28 cellular contexts compared by ENCODE assay signal in the genomic region with DNA sequence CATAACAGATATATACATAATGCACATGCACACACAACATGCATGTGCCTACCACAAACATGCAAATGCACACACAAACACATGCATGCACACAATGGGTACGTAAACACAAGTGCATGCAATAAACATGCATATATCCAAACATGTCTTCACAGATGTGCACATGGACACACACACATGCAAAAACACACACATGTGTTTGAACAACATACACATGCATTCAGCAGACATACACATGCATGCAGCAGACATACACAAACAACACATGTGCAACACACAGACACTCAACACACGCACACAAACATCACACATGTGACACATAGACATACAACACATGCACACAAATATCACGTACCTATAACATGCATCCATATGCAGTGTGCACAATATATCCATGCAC.
"Had no signal": no experiment of that assay in that cellular context is flagged by ENCODE, and none has a peak within 500 bp of the region (broad histone marks: within the 10 kb centered on the region; RNA-seq: fewer than 3 reads in every experiment).

No MANE protein-coding gene starts in this region.

- H3K4me3 Mint-ChIP-seq: activated CD4-positive, alpha-beta memory T cell treated with anti-CD3 and anti-CD28 coated beads for 36 hours; activated CD8-positive, alpha-beta memory T cell treated with anti-CD3 and anti-CD28 coated beads, Interleukin-2, amount 10 ng/mL, durations not matched to agents 7 days and 5 days; activated CD8-positive, alpha-beta T cell treated with anti-CD3 and anti-CD28 coated beads, Interleukin-2, amount 10 ng/mL, durations not matched to agents 7 days and 5 days; activated naive CD4-positive, alpha-beta T cell treated with anti-CD3 and anti-CD28 coated beads for 36 hours; activated naive CD4-positive, alpha-beta T cell treated with anti-CD3 and anti-CD28 coated beads, Interleukin-2, amount 50 U/mL, for 24 hours; activated naive CD8-positive, alpha-beta T cell treated with anti-CD3 and anti-CD28 coated beads for 36 hours; activated naive CD8-positive, alpha-beta T cell treated with anti-CD3 and anti-CD28 coated beads, Interleukin-2, amount 50 U/mL, for 24 hours; activated T-helper 1 cell treated with anti-CD3 and anti-CD28 coated beads, Interleukin-12 subunit alpha, Interleukin-12 subunit beta, Interleukin-2, Interleukin-4 antibody, amounts not matched to agents 30 ng/mL and 10 ng/mL and 1 ng/mL, durations not matched to agents 14 hours and 24 hours and 36 hours had no signal

- ATAC-seq: activated CD8-positive, alpha-beta memory T cell treated with anti-CD3 and anti-CD28 coated beads, Interleukin-2, amount 10 ng/mL, durations not matched to agents 7 days and 5 days; activated CD8-positive, alpha-beta T cell treated with anti-CD3 and anti-CD28 coated beads, Interleukin-2, amount 10 ng/mL, durations not matched to agents 7 days and 5 days; activated naive CD8-positive, alpha-beta T cell treated with anti-CD3 and anti-CD28 coated beads, Interleukin-2, amount 50 U/mL, for 24 hours; body of pancreas; esophagus mucosa had no signal

- H3K27ac Mint-ChIP-seq: activated CD4-positive, alpha-beta memory T cell treated with anti-CD3 and anti-CD28 coated beads for 36 hours; activated CD8-positive, alpha-beta memory T cell treated with anti-CD3 and anti-CD28 coated beads, Interleukin-2, amount 10 ng/mL, durations not matched to agents 7 days and 5 days; activated CD8-positive, alpha-beta T cell treated with anti-CD3 and anti-CD28 coated beads, Interleukin-2, amount 10 ng/mL, durations not matched to agents 7 days and 5 days; activated naive CD4-positive, alpha-beta T cell treated with anti-CD3 and anti-CD28 coated beads for 36 hours; activated naive CD4-positive, alpha-beta T cell treated with anti-CD3 and anti-CD28 coated beads, Interleukin-2, amount 50 U/mL, for 24 hours; activated naive CD8-positive, alpha-beta T cell treated with anti-CD3 and anti-CD28 coated beads for 36 hours; activated naive CD8-positive, alpha-beta T cell treated with anti-CD3 and anti-CD28 coated beads, Interleukin-2, amount 50 U/mL, for 24 hours; activated T-helper 1 cell treated with anti-CD3 and anti-CD28 coated beads, Interleukin-12 subunit alpha, Interleukin-12 subunit beta, Interleukin-2, Interleukin-4 antibody, amounts not matched to agents 30 ng/mL and 10 ng/mL and 1 ng/mL, durations not matched to agents 14 hours and 24 hours and 36 hours; activated T-helper 2 cell treated with anti-CD3 and anti-CD28 coated beads, Interferon-gamma antibody, Interleukin-2, Interleukin-4, amounts not matched to agents 10 μg/mL and 5 μg/mL and 100 μg/mL, durations not matched to agents 14 hours and 24 hours and 36 hours had no signal

- H3K4me3 ChIP-seq: adrenal gland, body of pancreas, cardiac muscle cell, colonic mucosa had no signal

- H3K9me3 ChIP-seq: adrenal gland, body of pancreas, colonic mucosa had no signal

- H3K27ac ChIP-seq: adrenal gland, body of pancreas, cardiac muscle cell, colonic mucosa had no signal

- DNase-seq: activated CD4-positive, alpha-beta memory T cell treated with anti-CD3 and anti-CD28 coated beads for 36 hours; activated CD4-positive, alpha-beta T cell treated with anti-CD3 and anti-CD28 coated beads for 1 hour; activated CD4-positive, alpha-beta T cell treated with anti-CD3 and anti-CD28 coated beads for 48 hours; activated CD8-positive, alpha-beta memory T cell treated with anti-CD3 and anti-CD28 coated beads, Interleukin-2, amount 10 ng/mL, durations not matched to agents 7 days and 5 days; activated CD8-positive, alpha-beta memory T cell treated with anti-CD3 and anti-CD28 coated beads, Interleukin-2, amount 50 U/mL, for 4 hours; activated CD8-positive, alpha-beta T cell treated with anti-CD3 and anti-CD28 coated beads, Interleukin-2, amount 10 ng/mL, durations not matched to agents 7 days and 5 days; activated effector memory CD4-positive, alpha-beta T cell treated with anti-CD3 and anti-CD28 coated beads, Interleukin-2, amount 50 U/mL, for 16 hours; activated naive CD4-positive, alpha-beta T cell treated with anti-CD3 and anti-CD28 coated beads for 36 hours; activated naive CD8-positive, alpha-beta T cell treated with anti-CD3 and anti-CD28 coated beads for 36 hours; activated naive CD8-positive, alpha-beta T cell treated with anti-CD3 and anti-CD28 coated beads, Interleukin-2, amount 50 U/mL, for 24 hours; activated T-cell treated with anti-CD3 and anti-CD28 coated beads, Interleukin-2, amount 50 U/mL, for 1 hour; activated T-cell treated with anti-CD3 and anti-CD28 coated beads, Interleukin-2, amount 50 U/mL, for 48 hours; adrenal gland; amygdala; aorta; body of pancreas; central memory CD4-positive, alpha-beta T cell; cerebellar nuclear complex; colonic mucosa; effector CD8-positive, alpha-beta T cell; head of caudate nucleus had no signal

- H3K36me3 Mint-ChIP-seq: activated CD4-positive, alpha-beta memory T cell treated with anti-CD3 and anti-CD28 coated beads for 36 hours; activated naive CD8-positive, alpha-beta T cell treated with anti-CD3 and anti-CD28 coated beads for 36 hours had no signal

- H3K4me1 ChIP-seq: adrenal gland, body of pancreas, colonic mucosa had no signal

- H3K27me3 Mint-ChIP-seq: activated CD8-positive, alpha-beta memory T cell treated with anti-CD3 and anti-CD28 coated beads, Interleukin-2, amount 10 ng/mL, durations not matched to agents 7 days and 5 days; activated naive CD4-positive, alpha-beta T cell treated with anti-CD3 and anti-CD28 coated beads, Interleukin-2, amount 50 U/mL, for 24 hours; activated naive CD8-positive, alpha-beta T cell treated with anti-CD3 and anti-CD28 coated beads for 36 hours; activated naive CD8-positive, alpha-beta T cell treated with anti-CD3 and anti-CD28 coated beads, Interleukin-2, amount 50 U/mL, for 24 hours had no signal

- H3K36me3 ChIP-seq: adrenal gland, cardiac muscle cell, colonic mucosa had no signal

- FAIRE-seq: endometrium, frontal cortex had no signal

- H3K4me1 Mint-ChIP-seq: activated naive CD4-positive, alpha-beta T cell treated with anti-CD3 and anti-CD28 coated beads, Interleukin-2, amount 50 U/mL, for 24 hours; activated naive CD8-positive, alpha-beta T cell treated with anti-CD3 and anti-CD28 coated beads for 36 hours had no signal

- H3K27me3 ChIP-seq: adrenal gland, body of pancreas, cardiac muscle cell, colonic mucosa had no signal

- H3K9me3 Mint-ChIP-seq: activated naive CD4-positive, alpha-beta T cell treated with anti-CD3 and anti-CD28 coated beads, Interleukin-2, amount 50 U/mL, for 24 hours had no signal
